ENCODE assay signal across 10 cellular contexts in genomic region chr14:77641207-77641533, GRCh38. TPM values are rescaled to one million over a fixed set of nuclear protein-coding genes. Genes with fewer than 3 reads are reported as not detected.
DNase-seq lines count a peak whose midpoint lies in the region; ATAC-seq and TF ChIP-seq lines count a peak whose summit lies in the region.
"Had no signal": no experiment of that assay in that cellular context is flagged by ENCODE, and none has a peak within 500 bp of the region (broad histone marks: within the 10 kb centered on the region; RNA-seq: fewer than 3 reads in every experiment).

No MANE protein-coding gene starts in this region.

- no CpG with 5 or more reads among the region's 7 CpGs for WGBS in IMR-90 (ENCODE audit: extremely low coverage in 2 of 2, insufficient read length in 1 of 2), 2 experiments
- no CpG with 5 or more reads among the region's 7 CpGs for WGBS in trophoblast cell (ENCODE audit: extremely low coverage, insufficient coverage, insufficient read length)

- H3K4me1 Mint-ChIP-seq in effector memory CD8-positive, alpha-beta T cell (ENCODE audit: low read depth in 2 of 2): peaks cover 5 to 7% of the 10 kb centered on the region in 2 donors
- H3K4me1 Mint-ChIP-seq: neural crest cell had no signal

- ATAC-seq in GM19438 (IDR thresholded peaks at IDR 0.05; ENCODE audit: low read depth, unreplicated experiment) (peak; percentile 30), IMR-90 (ENCODE audit: low read depth) (no peak), GM19023 (IDR thresholded peaks at IDR 0.05; ENCODE audit: unreplicated experiment) (no peak)
- ATAC-seq in effector memory CD8-positive, alpha-beta T cell (replicated peaks): no peak

- H2AK9ac ChIP-seq in IMR-90 (replicated peaks; ENCODE audit: low read depth, low read length, poor library complexity): peak overlapping the region; percentile 88

- no peaks in the 10 kb centered on the region for H3K27me3 ChIP-seq in IMR-90 (ENCODE audit: control insufficient read depth, insufficient read depth, low read length)
- no peaks in the 10 kb centered on the region for H3K27me3 ChIP-seq in skeletal muscle satellite cell (ENCODE audit: control insufficient read depth, insufficient read depth, low read length)
- no peaks in the 10 kb centered on the region for H3K27me3 ChIP-seq in trophoblast cell (ENCODE audit: insufficient read depth, low read length)

- TF ChIP-seq CTCF in IMR-90 (conservative IDR thresholded peaks at IDR 0.05; ENCODE audit: low read depth, low read length): no peak

- no TSS peak for BruUV-seq in IMR-90 (replicated peaks; lab: Mats Ljungman, UMichigan)

- H2AK5ac ChIP-seq in IMR-90 (ENCODE audit: low read depth, low read length) (peak overlapping the region; percentile 82), trophoblast cell (ENCODE audit: low read length) (no peak overlapping the region)

- peak overlapping the region; percentile 89 for H2BK20ac ChIP-seq in IMR-90 (ENCODE audit: low read depth, low read length)

- POLR2A ChIA-PET in IMR-90 (lab: Charles Lee; ENCODE audit: unreplicated experiment): interaction anchor here (0.6 kb wide), 1 partner anchor 122 kb away, joined by 3 read pairs; no protein-coding TSS in a partner anchor

- H3K36me3 ChIP-seq in IMR-90 (ENCODE audit: control insufficient read depth, insufficient read depth, low read length) (no peaks in the 10 kb centered on the region), skeletal muscle satellite cell (ENCODE audit: insufficient read depth, low read length) (no peaks in the 10 kb centered on the region), trophoblast cell (ENCODE audit: control insufficient read depth in 1 of 2, insufficient read depth in 2 of 2, low read length in 2 of 2) (no peaks in the 10 kb centered on the region)

- H4K8ac ChIP-seq in IMR-90 (ENCODE audit: low read depth in 2 of 2, low read length in 2 of 2) (peak overlapping the region; percentile 96; a peak in 3 of 4 replicates), trophoblast cell (ENCODE audit: low read depth, low read length) (no peak overlapping the region)

- CTCF ChIA-PET in IMR-90 (lab: Yijun Ruan, JAX): interaction anchor here (0.7 kb wide), 1 partner anchor 1174 kb away, joined by 5 read pairs; no protein-coding TSS in a partner anchor

- no peak overlapping the region for H4K12ac ChIP-seq in trophoblast cell (ENCODE audit: low read depth, low read length)

- no peak overlapping the region; the same call in none of the 2 replicates for H4K91ac ChIP-seq in IMR-90 (ENCODE audit: insufficient read depth, low read depth, low read length)
- H4K91ac ChIP-seq in trophoblast cell (ENCODE audit: low read depth, low read length): no peak overlapping the region

- H4K5ac ChIP-seq in IMR-90 (ENCODE audit: low read depth, low read length): peak overlapping the region; percentile 88

- no peak overlapping the region; the same call in 1 of the 2 replicates for H3K56ac ChIP-seq in IMR-90 (ENCODE audit: extremely low read depth, insufficient read depth, low read length)

- TF ChIP-seq RAD21 in IMR-90 (IDR thresholded peaks at IDR 0.05; ENCODE audit: low read length): no peak

- H3K27ac ChIP-seq in IMR-90 (ENCODE audit: insufficient read depth, low read length) (no peak overlapping the region; the same call in 1 of the 2 replicates), trophoblast cell (ENCODE audit: low read depth, low read length) (no peak overlapping the region)

- H3K4me3 ChIP-seq in IMR-90 (ENCODE audit: insufficient read depth, low read depth, low read length): no peak overlapping the region
- H3K4me3 ChIP-seq in skeletal muscle satellite cell (ENCODE audit: low read length): no peak overlapping the region
- H3K4me3 ChIP-seq in trophoblast cell (ENCODE audit: low read depth, low read length): no peak overlapping the region

- H3K4me1 ChIP-seq in IMR-90 (ENCODE audit: control insufficient read depth, insufficient read depth, low read length): peaks cover 8% of the 10 kb centered on the region
- H3K4me1 ChIP-seq in skeletal muscle satellite cell (ENCODE audit: control insufficient read depth, insufficient read depth, low read length): peaks cover 34% of the 10 kb centered on the region
- no peaks in the 10 kb centered on the region for H3K4me1 ChIP-seq in trophoblast cell (ENCODE audit: control insufficient read depth in 1 of 2, insufficient read depth in 2 of 2, low read length in 2 of 2)

- dilution Hi-C loops in IMR-90 (cut with HindIII; ENCODE audit: low sequenced_read_pairs, unreplicated experiment): no loop called here

- peak overlapping the region; percentile 79; the same call in 2 of the 3 replicates for H2BK15ac ChIP-seq in IMR-90 (ENCODE audit: low read depth, low read length)

- H3K79me1 ChIP-seq in IMR-90 (ENCODE audit: low read depth in 1 of 2, low read length in 2 of 2) (peaks cover 0 to 5% of the 10 kb centered on the region in 2 experiments; a peak in 1 of 4 replicates), trophoblast cell (ENCODE audit: low read length) (no peaks in the 10 kb centered on the region)

- intact Hi-C loops in IMR-90 (cut with micrococcal nuclease): no loop called here

- H3K79me2 ChIP-seq in trophoblast cell (ENCODE audit: control insufficient read depth, insufficient read depth, low read length, poor library complexity): no peaks in the 10 kb centered on the region

- H3K14ac ChIP-seq in IMR-90 (replicated peaks; ENCODE audit: low read depth, low read length) (peak overlapping the region; percentile 89; the same call in 1 of the 2 replicates), trophoblast cell (ENCODE audit: low read length) (no peak overlapping the region)

- no peaks in the 10 kb centered on the region for H3K27me3 Mint-ChIP-seq in effector memory CD8-positive, alpha-beta T cell

- H3K18ac ChIP-seq in IMR-90 (ENCODE audit: low read depth, low read length): no peak overlapping the region
- no peak overlapping the region for H3K18ac ChIP-seq in trophoblast cell (ENCODE audit: low read length)

- no peaks in the 10 kb centered on the region for H3K9me3 Mint-ChIP-seq in effector memory CD8-positive, alpha-beta T cell

- peak overlapping the region; percentile 89 to 94 for H3K27ac Mint-ChIP-seq in effector memory CD8-positive, alpha-beta T cell

- H3K4ac ChIP-seq in IMR-90 (ENCODE audit: low read depth, low read length) (peak overlapping the region; percentile 84), trophoblast cell (ENCODE audit: low read depth, low read length) (no peak overlapping the region)

- no peak overlapping the region for H2BK12ac ChIP-seq in trophoblast cell (ENCODE audit: low read length)

- peak overlapping the region; percentile 98 for H2AFZ ChIP-seq in IMR-90 (replicated peaks; ENCODE audit: low read length, poor library complexity)
- no peak overlapping the region for H2AFZ ChIP-seq in trophoblast cell (ENCODE audit: insufficient read depth, low read length, poor library complexity)

- H3K9me3 ChIP-seq in IMR-90 (ENCODE audit: control insufficient read depth, insufficient read depth, low read length) (no peaks in the 10 kb centered on the region), skeletal muscle satellite cell (replicated peaks; ENCODE audit: low read length) (no peaks in the 10 kb centered on the region), trophoblast cell (ENCODE audit: insufficient read depth, low read depth, low read length) (no peaks in the 10 kb centered on the region)

- no peak overlapping the region for H3K4me2 ChIP-seq in IMR-90 (ENCODE audit: low read depth, low read length)
- H3K4me2 ChIP-seq in skeletal muscle satellite cell (ENCODE audit: low read length): peak overlapping the region; percentile 77
- no peak overlapping the region for H3K4me2 ChIP-seq in trophoblast cell (ENCODE audit: low read length)

- no peaks in the 10 kb centered on the region for H4K20me1 ChIP-seq in IMR-90 (ENCODE audit: insufficient read depth, low read length)

- H2BK120ac ChIP-seq in IMR-90 (ENCODE audit: low read depth, low read length) (peak overlapping the region; percentile 88), trophoblast cell (ENCODE audit: insufficient read depth, low read length, poor library complexity) (no peak overlapping the region)

- peak overlapping the region; percentile 81 to 83 for H3K4me3 Mint-ChIP-seq in effector memory CD8-positive, alpha-beta T cell
- H3K4me3 Mint-ChIP-seq: neural crest cell had no signal

- peak overlapping the region; percentile 71; the same call in 1 of the 2 replicates for H3K23ac ChIP-seq in IMR-90 (ENCODE audit: low read depth, low read length)
- H3K23ac ChIP-seq in trophoblast cell (ENCODE audit: low read length): no peak overlapping the region

- H3K9ac ChIP-seq in IMR-90 (ENCODE audit: low read depth, low read length) (no peak overlapping the region), skeletal muscle satellite cell (ENCODE audit: low read depth, low read length) (peak overlapping the region; percentile 62), trophoblast cell (ENCODE audit: low read length) (no peak overlapping the region)

- H3K9me1 ChIP-seq in IMR-90 (ENCODE audit: insufficient read depth, low read length): peaks cover 13% of the 10 kb centered on the region

- in situ Hi-C loops in IMR-90 (cut with MboI; ENCODE audit: low sequenced_read_pairs): no loop called here

- H2BK5ac ChIP-seq in IMR-90 (ENCODE audit: low read depth, low read length, poor library complexity, severe bottlenecking) (peak overlapping the region; percentile 59), trophoblast cell (ENCODE audit: low read depth, low read length, poor library complexity) (no peak overlapping the region)

- TF ChIP-seq POLR2A in IMR-90 (IDR thresholded peaks at IDR 0.05; ENCODE audit: low read depth, low read length): no peak

- peaks cover 3% of the 10 kb centered on the region for H3K36me3 Mint-ChIP-seq in effector memory CD8-positive, alpha-beta T cell (ENCODE audit: insufficient read depth)

- DNase-seq in IMR-90: no peak
- no peak for DNase-seq in effector memory CD8-positive, alpha-beta T cell
- no peak for DNase-seq in NCI-H1417 (lab: John Stamatoyannopoulos, UW)
- DNase-seq in trophoblast cell: no peak
- no peak for DNase-seq in medulla oblongata (ENCODE audit: extremely low spot score)
- DNase-seq: NCI-H187 had no signal

TF ChIP-seq in IMR-90, 13 proteins besides CTCF, POLR2A, EP300 and RAD21 (continues in another document):
- TF ChIP-seq NFE2L2 (IDR thresholded peaks at IDR 0.05; ENCODE audit: low read depth, low read length) (no peak), SMC3 (IDR thresholded peaks at IDR 0.05; ENCODE audit: low read depth, low read length) (no peak), USF2 (IDR thresholded peaks at IDR 0.05; ENCODE audit: low read depth, low read length) (no peak)

RNA-seq across cellular contexts. Expression of gene SPTLC2, which starts 24.7 kb away (rescaled TPM):
- total RNA-seq in IMR-90 (2012; rRNA removed): 68.3 and 100.0 TPM in 2 replicates
- 16.8 and 22.6 TPM in 2 replicates for polyA plus RNA-seq in IMR-90 (2012; rRNA removed)
- 5.0 and 6.5 TPM in 2 replicates for polyA plus RNA-seq in IMR-90 (2012; cell fraction: cytosol; rRNA removed)
- 2.6 and 14.1 TPM in 2 replicates for polyA plus RNA-seq in IMR-90 (2012; cell fraction: nucleus; rRNA removed; ENCODE audit: low replicate concordance)
- total RNA-seq in skeletal muscle satellite cell (2012; rRNA removed): 20.3 and 30.2 TPM in 2 replicates
- polyA plus RNA-seq in trophoblast cell (2013): 15.6 and 15.9 TPM in 2 replicates
